Comparison of ENCODE assay signal across 1 cellular context in the genomic region with DNA sequence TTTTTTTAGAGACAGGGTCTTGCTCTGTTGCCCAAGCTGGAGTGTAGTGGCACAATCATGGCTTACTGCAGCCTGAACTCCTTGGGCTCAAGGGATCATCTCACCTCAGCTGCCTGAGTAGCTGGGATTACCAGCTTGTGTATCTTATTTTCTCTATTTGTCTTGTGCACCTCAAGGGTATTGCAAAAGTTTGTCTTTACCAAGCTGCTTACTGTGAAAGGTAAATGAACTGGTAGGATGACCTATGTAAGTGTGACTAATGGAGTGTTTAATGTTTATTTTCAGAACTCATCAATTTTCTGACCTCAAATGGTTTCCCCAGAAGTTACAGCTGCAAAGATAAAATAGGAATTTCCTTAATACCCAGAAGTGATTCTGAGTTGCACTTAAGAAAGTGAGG.
A peak's percentile ranks its signal among the peaks of the same experiment; 100 is the strongest.
TF ChIP-seq lines count a peak whose summit lies in the region.

No MANE protein-coding gene starts in this region.

TF ChIP-seq in A549, 52 proteins besides CTCF, POLR2A, EP300 and RAD21 (continued from another document):
- TF ChIP-seq, protein P1, sequence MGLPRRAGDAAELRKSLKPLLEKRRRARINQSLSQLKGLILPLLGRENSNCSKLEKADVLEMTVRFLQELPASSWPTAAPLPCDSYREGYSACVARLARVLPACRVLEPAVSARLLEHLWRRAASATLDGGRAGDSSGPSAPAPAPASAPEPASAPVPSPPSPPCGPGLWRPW (IDR thresholded peaks at IDR 0.05), result peak; percentile 63
- TF ChIP-seq POLR2AphosphoS2 (conservative IDR thresholded peaks at IDR 0.05; ENCODE audit: low read length) (no peak), GATA3 (IDR thresholded peaks at IDR 0.05; ENCODE audit: borderline replicate concordance) (peak; percentile 92), FOSL2 (IDR thresholded peaks at IDR 0.05) (peak; percentile 46; the same call in 1 of the 2 replicates), FOSL2 (CRISPR knock-in tag; IDR thresholded peaks at IDR 0.05) (peak; percentile 87), HOXA7 (CRISPR knock-in tag; IDR thresholded peaks at IDR 0.05) (no peak), KDM5A (IDR thresholded peaks at IDR 0.05) (no peak)
- TF ChIP-seq, protein P2, sequence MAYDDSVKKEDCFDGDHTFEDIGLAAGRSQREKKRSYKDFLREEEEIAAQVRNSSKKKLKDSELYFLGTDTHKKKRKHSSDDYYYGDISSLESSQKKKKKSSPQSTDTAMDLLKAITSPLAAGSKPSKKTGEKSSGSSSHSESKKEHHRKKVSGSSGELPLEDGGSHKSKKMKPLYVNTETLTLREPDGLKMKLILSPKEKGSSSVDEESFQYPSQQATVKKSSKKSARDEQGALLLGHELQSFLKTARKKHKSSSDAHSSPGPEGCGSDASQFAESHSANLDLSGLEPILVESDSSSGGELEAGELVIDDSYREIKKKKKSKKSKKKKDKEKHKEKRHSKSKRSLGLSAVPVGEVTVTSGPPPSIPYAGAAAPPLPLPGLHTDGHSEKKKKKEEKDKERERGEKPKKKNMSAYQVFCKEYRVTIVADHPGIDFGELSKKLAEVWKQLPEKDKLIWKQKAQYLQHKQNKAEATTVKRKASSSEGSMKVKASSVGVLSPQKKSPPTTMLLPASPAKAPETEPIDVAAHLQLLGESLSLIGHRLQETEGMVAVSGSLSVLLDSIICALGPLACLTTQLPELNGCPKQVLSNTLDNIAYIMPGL (CRISPR knock-in tag; IDR thresholded peaks at IDR 0.05; ENCODE audit: borderline replicate concordance), result no peak
- TF ChIP-seq, protein P3, sequence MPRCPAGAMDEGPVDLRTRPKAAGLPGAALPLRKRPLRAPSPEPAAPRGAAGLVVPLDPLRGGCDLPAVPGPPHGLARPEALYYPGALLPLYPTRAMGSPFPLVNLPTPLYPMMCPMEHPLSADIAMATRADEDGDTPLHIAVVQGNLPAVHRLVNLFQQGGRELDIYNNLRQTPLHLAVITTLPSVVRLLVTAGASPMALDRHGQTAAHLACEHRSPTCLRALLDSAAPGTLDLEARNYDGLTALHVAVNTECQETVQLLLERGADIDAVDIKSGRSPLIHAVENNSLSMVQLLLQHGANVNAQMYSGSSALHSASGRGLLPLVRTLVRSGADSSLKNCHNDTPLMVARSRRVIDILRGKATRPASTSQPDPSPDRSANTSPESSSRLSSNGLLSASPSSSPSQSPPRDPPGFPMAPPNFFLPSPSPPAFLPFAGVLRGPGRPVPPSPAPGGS (IDR thresholded peaks at IDR 0.05), result peak; percentile 68; the same call in 2 of the 3 replicates
- TF ChIP-seq, protein P4, sequence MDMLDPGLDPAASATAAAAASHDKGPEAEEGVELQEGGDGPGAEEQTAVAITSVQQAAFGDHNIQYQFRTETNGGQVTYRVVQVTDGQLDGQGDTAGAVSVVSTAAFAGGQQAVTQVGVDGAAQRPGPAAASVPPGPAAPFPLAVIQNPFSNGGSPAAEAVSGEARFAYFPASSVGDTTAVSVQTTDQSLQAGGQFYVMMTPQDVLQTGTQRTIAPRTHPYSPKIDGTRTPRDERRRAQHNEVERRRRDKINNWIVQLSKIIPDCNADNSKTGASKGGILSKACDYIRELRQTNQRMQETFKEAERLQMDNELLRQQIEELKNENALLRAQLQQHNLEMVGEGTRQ (IDR thresholded peaks at IDR 0.05), result no peak
TF ChIP-seq in A549: peak in this region for 11.
